In genomic region chr3:108153451-108153981, GRCh38 we compare ENCODE assay signal across 7 cellular contexts.
DNase-seq lines count a peak whose midpoint lies in the region; ATAC-seq and TF ChIP-seq lines count a peak whose summit lies in the region.

No MANE protein-coding gene starts in this region.

- H3K27ac Mint-ChIP-seq in HFFc6, result peak overlapping the region; percentile 75; the same call in 1 of the 2 replicates
- no peak overlapping the region for H3K27ac Mint-ChIP-seq in glutamatergic neuron (ENCODE audit: unreplicated experiment)
- no peak overlapping the region for H3K27ac Mint-ChIP-seq in stimulated activated naive B cell treated with anti-CD40 and anti-IgM and Interleukin-4, amounts not matched to agents 10 μg/mL and 1 μg/mL and 100 μg/mL, for 72 hours

- ATAC-seq in stimulated activated naive B cell treated with anti-CD40 and anti-IgM and Interleukin-4, amounts not matched to agents 10 μg/mL and 1 μg/mL and 100 μg/mL, for 72 hours (replicated peaks), result no peak

- H3K4me3 Mint-ChIP-seq in HFFc6 (no peak overlapping the region), glutamatergic neuron (ENCODE audit: unreplicated experiment) (no peak overlapping the region)
- H3K4me3 Mint-ChIP-seq in stimulated activated naive B cell treated with anti-CD40 and anti-IgM and Interleukin-4, amounts not matched to agents 10 μg/mL and 1 μg/mL and 100 μg/mL, for 72 hours, result no peak overlapping the region

- no peaks in the 10 kb centered on the region; the same call in 1 of the 2 replicates for H3K27me3 Mint-ChIP-seq in HFFc6 (ENCODE audit: insufficient read depth)
- no peaks in the 10 kb centered on the region for H3K27me3 Mint-ChIP-seq in glutamatergic neuron (ENCODE audit: unreplicated experiment)
- no peaks in the 10 kb centered on the region for H3K27me3 Mint-ChIP-seq in stimulated activated naive B cell treated with anti-CD40 and anti-IgM and Interleukin-4, amounts not matched to agents 10 μg/mL and 1 μg/mL and 100 μg/mL, for 72 hours

- DNase-seq in GDM1 (lab: John Stamatoyannopoulos, UW) (peak; percentile 33), HFFc6 (peak; percentile 72), NCI-H69 (lab: John Stamatoyannopoulos, UW) (peak; percentile 84), activated T-cell treated with anti-CD3 and anti-CD28 coated beads for 48 hours (ENCODE audit: low read depth) (peak; percentile 35), glutamatergic neuron (peak; percentile 20)
- peak; percentile 15 for DNase-seq in stimulated activated CD8-positive, alpha-beta memory T cell treated with anti-CD3 and anti-CD28 coated beads, Interleukin-15, amount 100 ng/mL, for 1 hour (ENCODE audit: low read depth)
- no peak for DNase-seq in stimulated activated naive B cell treated with anti-CD40 and anti-IgM and Interleukin-4, amounts not matched to agents 10 μg/mL and 1 μg/mL and 100 μg/mL, for 72 hours

- H3K36me3 Mint-ChIP-seq in HFFc6 (ENCODE audit: low read depth) (no peaks in the 10 kb centered on the region), glutamatergic neuron (ENCODE audit: unreplicated experiment) (no peaks in the 10 kb centered on the region)
- H3K36me3 Mint-ChIP-seq in stimulated activated naive B cell treated with anti-CD40 and anti-IgM and Interleukin-4, amounts not matched to agents 10 μg/mL and 1 μg/mL and 100 μg/mL, for 72 hours, result peaks cover 15 to 48% of the 10 kb centered on the region in 2 donors

- H3K9me3 Mint-ChIP-seq in HFFc6, result no peaks in the 10 kb centered on the region
- H3K9me3 Mint-ChIP-seq in glutamatergic neuron (ENCODE audit: unreplicated experiment), result no peaks in the 10 kb centered on the region
- H3K9me3 Mint-ChIP-seq in stimulated activated naive B cell treated with anti-CD40 and anti-IgM and Interleukin-4, amounts not matched to agents 10 μg/mL and 1 μg/mL and 100 μg/mL, for 72 hours, result peaks cover 12 to 15% of the 10 kb centered on the region in 2 donors

- TF ChIP-seq CTCF in HFFc6 (IDR thresholded peaks at IDR 0.05), result peak; percentile 79
- peak; percentile 37 for TF ChIP-seq CTCF in glutamatergic neuron (IDR thresholded peaks at IDR 0.05; ENCODE audit: partially characterized antibody, unreplicated experiment)

- H3K4me1 Mint-ChIP-seq in HFFc6 (ENCODE audit: low read depth), result peaks cover 29% of the 10 kb centered on the region
- H3K4me1 Mint-ChIP-seq in glutamatergic neuron (ENCODE audit: low read depth, unreplicated experiment), result peaks cover 3% of the 10 kb centered on the region
- H3K4me1 Mint-ChIP-seq in stimulated activated naive B cell treated with anti-CD40 and anti-IgM and Interleukin-4, amounts not matched to agents 10 μg/mL and 1 μg/mL and 100 μg/mL, for 72 hours, result peaks cover 26 to 42% of the 10 kb centered on the region in 2 donors
